Comparison of ENCODE assay signal across 1 cellular context in genomic region chr12:12486661-12487240, GRCh38.
TF ChIP-seq lines count a peak whose summit lies in the region.

No MANE protein-coding gene starts in this region.

TF ChIP-seq in HepG2, 621 proteins besides CTCF, POLR2A, EP300 and RAD21 (continued from another document and continues in another):
- TF ChIP-seq HDAC1 (CRISPR knock-in tag; IDR thresholded peaks at IDR 0.05): no peak
- TF ChIP-seq ZNF841 (CRISPR knock-in tag; IDR thresholded peaks at IDR 0.05; ENCODE audit: borderline replicate concordance): no peak
- TF ChIP-seq ZNF576 (CRISPR knock-in tag; IDR thresholded peaks at IDR 0.05): no peak
- TF ChIP-seq SOX5 (CRISPR knock-in tag; IDR thresholded peaks at IDR 0.05; ENCODE audit: borderline replicate concordance): peak; percentile 42; the same call in 1 of the 2 replicates
- no peak for TF ChIP-seq E2F5 (CRISPR knock-in tag; conservative IDR thresholded peaks at IDR 0.05)
- TF ChIP-seq CEBPZ (IDR thresholded peaks at IDR 0.05; ENCODE audit: low read length): no peak
- TF ChIP-seq RBM22 (optimal IDR thresholded peaks at IDR 0.05; ENCODE audit: low read length): peak; percentile 26
- TF ChIP-seq RXRA (CRISPR knock-in tag; IDR thresholded peaks at IDR 0.05): no peak
- no peak for TF ChIP-seq ZNF296 (CRISPR knock-in tag; conservative IDR thresholded peaks at IDR 0.05)
- no peak for TF ChIP-seq ZNF407 (CRISPR knock-in tag; IDR thresholded peaks at IDR 0.05; ENCODE audit: not compliant biosample characterization)
- TF ChIP-seq, protein P1, sequence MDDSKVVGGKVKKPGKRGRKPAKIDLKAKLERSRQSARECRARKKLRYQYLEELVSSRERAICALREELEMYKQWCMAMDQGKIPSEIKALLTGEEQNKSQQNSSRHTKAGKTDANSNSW (CRISPR knock-in tag; IDR thresholded peaks at IDR 0.05; ENCODE audit: borderline replicate concordance): no peak
- no peak for TF ChIP-seq ZBTB2 (CRISPR knock-in tag; IDR thresholded peaks at IDR 0.05; ENCODE audit: low read depth)
- TF ChIP-seq MED13 (CRISPR knock-in tag; IDR thresholded peaks at IDR 0.05): no peak
- no peak for TF ChIP-seq ZFP1 (CRISPR knock-in tag; IDR thresholded peaks at IDR 0.05)
- no peak for TF ChIP-seq EED (CRISPR knock-in tag; IDR thresholded peaks at IDR 0.05)
- no peak for TF ChIP-seq ZNF550 (CRISPR knock-in tag; IDR thresholded peaks at IDR 0.05; ENCODE audit: borderline replicate concordance)
- TF ChIP-seq SIX4 (CRISPR knock-in tag; IDR thresholded peaks at IDR 0.05): no peak
- no peak for TF ChIP-seq ZNF567 (CRISPR knock-in tag; IDR thresholded peaks at IDR 0.05; ENCODE audit: borderline replicate concordance)
- no peak for TF ChIP-seq PRMT3 (CRISPR knock-in tag; IDR thresholded peaks at IDR 0.05; ENCODE audit: borderline replicate concordance, low read depth)
- TF ChIP-seq ZNF343 (CRISPR knock-in tag; IDR thresholded peaks at IDR 0.05): no peak
- TF ChIP-seq MAZ (IDR thresholded peaks at IDR 0.05; ENCODE audit: borderline replicate concordance, low read depth, low read length): no peak
- TF ChIP-seq MAZ (CRISPR knock-in tag; IDR thresholded peaks at IDR 0.05; ENCODE audit: low read depth): no peak
- no peak for TF ChIP-seq HHEX (CRISPR knock-in tag; IDR thresholded peaks at IDR 0.05)
- TF ChIP-seq THAP7 (CRISPR knock-in tag; IDR thresholded peaks at IDR 0.05): no peak
- TF ChIP-seq CCDC6 (CRISPR knock-in tag; IDR thresholded peaks at IDR 0.05): no peak
- no peak for TF ChIP-seq KLF15 (CRISPR knock-in tag; IDR thresholded peaks at IDR 0.05; ENCODE audit: borderline replicate concordance)
- TF ChIP-seq MNT (IDR thresholded peaks at IDR 0.05): no peak; the same call in 1 of the 2 replicates
- TF ChIP-seq TCF12 (IDR thresholded peaks at IDR 0.05): no peak
- peak; percentile 54; the same call in 1 of the 2 replicates for TF ChIP-seq TCF12 (CRISPR knock-in tag; IDR thresholded peaks at IDR 0.05)
- TF ChIP-seq PCBP1 (IDR thresholded peaks at IDR 0.05; ENCODE audit: borderline replicate concordance, low read depth, low read length): no peak
- no peak for TF ChIP-seq ZSCAN20 (CRISPR knock-in tag; IDR thresholded peaks at IDR 0.05; ENCODE audit: borderline replicate concordance)
- TF ChIP-seq HNF4G (IDR thresholded peaks at IDR 0.05; ENCODE audit: borderline replicate concordance, low read depth, low read length): no peak
- no peak for TF ChIP-seq HNF4G (CRISPR knock-in tag; IDR thresholded peaks at IDR 0.05; ENCODE audit: borderline replicate concordance, low read depth)
- TF ChIP-seq FOXK1 (CRISPR knock-in tag; IDR thresholded peaks at IDR 0.05; ENCODE audit: borderline replicate concordance, low read depth): 0 out of 2 replicates have a peak, but pooled peaks have one; percentile 47
- no peak for TF ChIP-seq ZBTB43 (CRISPR knock-in tag; conservative IDR thresholded peaks at IDR 0.05)
- no peak; the same call in 1 of the 2 replicates for TF ChIP-seq GFI1 (CRISPR knock-in tag; IDR thresholded peaks at IDR 0.05; ENCODE audit: borderline replicate concordance)
- TF ChIP-seq, protein P2, sequence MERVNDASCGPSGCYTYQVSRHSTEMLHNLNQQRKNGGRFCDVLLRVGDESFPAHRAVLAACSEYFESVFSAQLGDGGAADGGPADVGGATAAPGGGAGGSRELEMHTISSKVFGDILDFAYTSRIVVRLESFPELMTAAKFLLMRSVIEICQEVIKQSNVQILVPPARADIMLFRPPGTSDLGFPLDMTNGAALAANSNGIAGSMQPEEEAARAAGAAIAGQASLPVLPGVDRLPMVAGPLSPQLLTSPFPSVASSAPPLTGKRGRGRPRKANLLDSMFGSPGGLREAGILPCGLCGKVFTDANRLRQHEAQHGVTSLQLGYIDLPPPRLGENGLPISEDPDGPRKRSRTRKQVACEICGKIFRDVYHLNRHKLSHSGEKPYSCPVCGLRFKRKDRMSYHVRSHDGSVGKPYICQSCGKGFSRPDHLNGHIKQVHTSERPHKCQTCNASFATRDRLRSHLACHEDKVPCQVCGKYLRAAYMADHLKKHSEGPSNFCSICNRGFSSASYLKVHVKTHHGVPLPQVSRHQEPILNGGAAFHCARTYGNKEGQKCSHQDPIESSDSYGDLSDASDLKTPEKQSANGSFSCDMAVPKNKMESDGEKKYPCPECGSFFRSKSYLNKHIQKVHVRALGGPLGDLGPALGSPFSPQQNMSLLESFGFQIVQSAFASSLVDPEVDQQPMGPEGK (CRISPR knock-in tag; IDR thresholded peaks at IDR 0.05): 0 out of 2 replicates have a peak, but pooled peaks have one; percentile 21
- no peak for TF ChIP-seq ZNF879 (CRISPR knock-in tag; IDR thresholded peaks at IDR 0.05)
- no peak for TF ChIP-seq ZNF784 (CRISPR knock-in tag; IDR thresholded peaks at IDR 0.05; ENCODE audit: borderline replicate concordance)
- no peak for TF ChIP-seq SRSF9 (IDR thresholded peaks at IDR 0.05; ENCODE audit: borderline replicate concordance, insufficient read depth, low read depth, low read length, poor library complexity, severe bottlenecking)
